In the genomic region with DNA sequence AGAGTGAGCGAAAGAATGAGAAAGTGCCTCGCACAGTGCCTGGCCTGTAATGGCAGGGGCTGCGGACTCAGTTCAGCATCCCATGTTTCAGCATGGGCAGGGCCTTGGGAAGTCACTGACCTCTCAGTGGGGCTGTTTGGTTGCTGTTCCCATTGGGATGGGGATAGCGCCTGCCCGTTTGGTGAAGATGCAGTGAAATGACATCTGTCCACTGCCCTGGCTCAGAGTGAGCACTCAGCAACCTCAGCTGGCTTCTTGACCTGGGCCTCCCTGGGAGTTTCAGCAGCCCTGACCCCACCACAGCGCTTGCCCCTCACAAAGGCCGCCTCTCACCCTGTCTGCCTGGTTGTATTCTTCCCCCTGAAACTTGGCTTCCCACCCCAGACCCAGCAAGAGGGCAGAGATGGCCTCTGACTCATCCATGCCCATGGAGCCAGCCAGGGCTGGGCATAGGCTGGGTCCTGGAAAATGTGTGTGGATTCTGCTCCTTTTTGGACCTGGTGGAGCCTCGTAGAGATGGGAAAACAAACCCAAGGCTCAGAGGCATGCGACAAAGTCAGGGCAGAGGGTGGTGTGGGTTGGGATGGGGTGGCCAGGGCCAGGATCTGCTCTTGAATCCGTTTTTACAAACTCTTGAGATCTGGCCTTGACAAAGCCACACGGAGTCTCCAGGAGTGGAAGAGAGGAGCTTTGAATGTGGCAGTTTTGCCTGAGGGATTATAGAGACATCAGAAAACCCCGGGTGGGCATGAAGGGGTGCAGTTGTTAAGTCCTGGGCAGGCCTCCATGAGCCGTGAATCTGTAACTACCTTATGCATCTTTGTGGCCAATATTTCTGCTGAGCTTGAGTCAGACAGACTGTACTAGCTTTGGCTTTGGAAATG, we compare ENCODE assay signal across 8 cellular contexts. TPM values are rescaled to one million over a fixed set of nuclear protein-coding genes. Genes with fewer than 3 reads are reported as not detected.
DNase-seq lines count a peak whose midpoint lies in the region; ATAC-seq lines count a peak whose summit lies in the region.

No MANE protein-coding gene starts in this region.

- peaks cover 22 to 31% (median 24%) of the 10 kb centered on the region in 3 donors for H3K4me1 Mint-ChIP-seq in CD8-positive, alpha-beta memory T cell

- H3K36me3 Mint-ChIP-seq in CD8-positive, alpha-beta memory T cell = peaks cover 0 to 32% (median 6%) of the 10 kb centered on the region in 3 donors

- H3K27ac Mint-ChIP-seq in CD8-positive, alpha-beta memory T cell = peak overlapping the region; percentile 75 to 95 (median 84)

- no peaks in the 10 kb centered on the region for H3K27me3 ChIP-seq in CD8-positive, alpha-beta memory T cell (ENCODE audit: insufficient read depth, low read length, poor library complexity, severe bottlenecking)
- H3K27me3 ChIP-seq in esophagus (ENCODE audit: control insufficient read depth in 1 of 2, insufficient read depth in 2 of 2, low read length in 2 of 2) = no peaks in the 10 kb centered on the region

- CTCF ChIA-PET in CD8-positive, alpha-beta memory T cell (lab: Charles Lee) = interaction anchor here (1.1 to 1.7 kb wide), 4 partner anchors 9 to 103 kb away, joined by 3 to 6 read pairs (median 3); no protein-coding TSS in a partner anchor

- peaks cover 20% of the 10 kb centered on the region for H3K4me1 ChIP-seq in CD8-positive, alpha-beta memory T cell (ENCODE audit: insufficient read depth, low read length)
- H3K4me1 ChIP-seq in esophagus (ENCODE audit: control insufficient read depth in 2 of 2, insufficient read depth in 2 of 2, low read length in 1 of 2) = peaks cover 5 to 16% of the 10 kb centered on the region in 2 donors

- POLR2A ChIA-PET in CD8-positive, alpha-beta memory T cell (lab: Charles Lee) = interaction anchor here (1.0 to 1.4 kb wide), 2 partner anchors 8 to 11 kb away, joined by 3 to 4 read pairs; no protein-coding TSS in a partner anchor

- H3K27me3 Mint-ChIP-seq in CD8-positive, alpha-beta memory T cell = peaks cover 0 to 1% of the 10 kb centered on the region in 2 donors

- peak overlapping the region; percentile 75 to 93 (median 86) for H3K4me3 Mint-ChIP-seq in CD8-positive, alpha-beta memory T cell

- no peak for DNase-seq in CD8-positive, alpha-beta memory T cell
- DNase-seq in RPMI7951 (ENCODE audit: low read depth) (peak; percentile 9), pons (ENCODE audit: low spot score) (peak; percentile 30), NCI-H748 (lab: John Stamatoyannopoulos, UW; ENCODE audit: unreplicated experiment) (no peak), NCI-H146 (lab: John Stamatoyannopoulos, UW) (no peak), middle frontal gyrus (ENCODE audit: extremely low spot score, low spot score) (no peak)

- no peak overlapping the region for H3K27ac ChIP-seq in CD8-positive, alpha-beta memory T cell (ENCODE audit: low read depth, low read length)
- peak overlapping the region in 1 of 2 donors; percentile 98 for H3K27ac ChIP-seq in esophagus (ENCODE audit: low read depth in 2 of 2, low read length in 1 of 2)

- H3K36me3 ChIP-seq in CD8-positive, alpha-beta memory T cell (ENCODE audit: insufficient read depth, low read length) = peaks cover 5% of the 10 kb centered on the region
- peaks cover 3 to 7% of the 10 kb centered on the region in 2 donors for H3K36me3 ChIP-seq in esophagus (ENCODE audit: control insufficient read depth in 2 of 2, insufficient read depth in 2 of 2, low read length in 1 of 2)

- peak overlapping the region; percentile 86 for H3K4me3 ChIP-seq in CD8-positive, alpha-beta memory T cell (ENCODE audit: low read length)
- peak overlapping the region; percentile 68 to 82 for H3K4me3 ChIP-seq in esophagus (ENCODE audit: low read depth in 1 of 2, low read length in 2 of 2)

- no peaks in the 10 kb centered on the region for H3K9me3 ChIP-seq in CD8-positive, alpha-beta memory T cell (ENCODE audit: low read length)
- H3K9me3 ChIP-seq in esophagus (ENCODE audit: control insufficient read depth in 2 of 2, insufficient read depth in 1 of 2, low read depth in 1 of 2, low read length in 1 of 2) = no peaks in the 10 kb centered on the region

- 53 to 57% methylated on average over 13 of the region's 13 CpGs for WGBS in esophagus, 2 donors

- no peaks in the 10 kb centered on the region for H3K9me3 Mint-ChIP-seq in CD8-positive, alpha-beta memory T cell

- no peak for ATAC-seq in GM21390 (IDR thresholded peaks at IDR 0.05; ENCODE audit: unreplicated experiment)

RNA-seq across cellular contexts. Expression of gene XKR8, which starts 1.2 kb away (rescaled TPM):
- total RNA-seq in CD8-positive, alpha-beta memory T cell = 1 to 10 TPM; 7.3 to 8.9 TPM
- polyA plus RNA-seq in CD8-positive, alpha-beta memory T cell = 23.3 TPM
- 0.68 and 0.72 TPM in 2 replicates for total RNA-seq in RPMI7951 (2014; rRNA removed; shearing (Covaris generic))
- 1 to 10 TPM; 2.8 to 4.2 TPM for polyA plus RNA-seq in esophagus

RNA-seq across cellular contexts. Expression of gene SMPDL3B, which starts 26.2 kb away (rescaled TPM):
- under 1 TPM in 1 of 2 experiments, not detected in 1; 0.27 TPM for total RNA-seq in CD8-positive, alpha-beta memory T cell
- polyA plus RNA-seq in CD8-positive, alpha-beta memory T cell = not detected
- total RNA-seq in RPMI7951 (2014; rRNA removed; shearing (Covaris generic)) = not detected in 2 replicates
- under 1 TPM; 0.59 to 0.98 TPM for polyA plus RNA-seq in esophagus

RNA-seq across cellular contexts. Expression of gene RPA2, which starts 46.6 kb away (rescaled TPM):
- 100 to 1,000 TPM; 115 to 118 TPM for total RNA-seq in CD8-positive, alpha-beta memory T cell
- 203 TPM for polyA plus RNA-seq in CD8-positive, alpha-beta memory T cell
- 92.0 and 122 TPM in 2 replicates for total RNA-seq in RPMI7951 (2014; rRNA removed; shearing (Covaris generic))
- polyA plus RNA-seq in esophagus = 10 to 100 TPM; 13.7 to 22.4 TPM

Comparison
In these comparisons a context has a peak if more than half of its experiments do, and no peak if none do; other contexts are left out.
1. DNase-seq: peak in RPMI7951 (single experiment) and pons (single experiment); none in CD8-positive, alpha-beta memory T cell (0 of 5), NCI-H748 (single experiment), NCI-H146 (single experiment) and middle frontal gyrus (single experiment).